Comparison of ENCODE assay signal across 1 cellular context in the genomic region with DNA sequence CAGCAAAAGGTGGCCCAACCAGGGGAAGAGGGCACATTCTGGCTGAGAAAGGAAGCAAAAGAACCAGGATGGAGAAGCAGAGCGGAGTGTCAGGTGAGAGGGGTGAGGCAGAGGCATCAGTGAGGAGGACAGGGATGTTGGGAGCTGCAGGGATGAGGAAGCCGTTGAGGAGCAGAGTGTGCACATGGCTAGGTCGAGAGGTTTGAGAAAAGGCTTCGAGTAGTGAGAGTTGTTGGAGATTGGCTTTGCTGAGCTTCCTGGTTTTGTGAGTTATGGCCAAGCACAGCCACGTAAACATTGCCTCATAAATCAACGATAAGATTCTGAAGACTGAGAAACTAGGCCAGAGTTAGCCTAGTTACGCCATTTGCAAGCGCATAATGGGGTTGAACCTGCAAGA.
TF ChIP-seq lines count a peak whose summit lies in the region.

No MANE protein-coding gene starts in this region.

TF ChIP-seq in endothelial cell of umbilical vein, 7 proteins besides CTCF, POLR2A, EP300 and RAD21:
- TF ChIP-seq FOS (IDR thresholded peaks at IDR 0.05; ENCODE audit: borderline replicate concordance, insufficient read depth, low read length), result no peak
- TF ChIP-seq, protein P1, sequence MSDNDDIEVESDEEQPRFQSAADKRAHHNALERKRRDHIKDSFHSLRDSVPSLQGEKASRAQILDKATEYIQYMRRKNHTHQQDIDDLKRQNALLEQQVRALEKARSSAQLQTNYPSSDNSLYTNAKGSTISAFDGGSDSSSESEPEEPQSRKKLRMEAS (IDR thresholded peaks at IDR 0.05; ENCODE audit: insufficient read depth, insufficient read length), result no peak
- TF ChIP-seq GATA2 (IDR thresholded peaks at IDR 0.05; ENCODE audit: insufficient read depth, insufficient read length, low read depth, low read length), result no peak
- no peak for TF ChIP-seq EZH2 (IDR thresholded peaks at IDR 0.05; ENCODE audit: borderline replicate concordance, low read depth, low read length, severe bottlenecking)
- TF ChIP-seq MYC (IDR thresholded peaks at IDR 0.05; ENCODE audit: low read depth, low read length), result no peak
- no peak for TF ChIP-seq JUN (IDR thresholded peaks at IDR 0.05; ENCODE audit: borderline replicate concordance, insufficient read depth, insufficient read length, low read depth)
- no peak for TF ChIP-seq POLR2AphosphoS5 (IDR thresholded peaks at IDR 0.05; ENCODE audit: insufficient read depth, low read depth, low read length)
TF ChIP-seq in endothelial cell of umbilical vein: peak in this region for 0.
